9 cellular contexts compared by ENCODE assay signal in genomic region chr7:64999165-65000004, GRCh38. TPM values are rescaled to one million over a fixed set of nuclear protein-coding genes. Genes with fewer than 3 reads are reported as not detected.
DNase-seq lines count a peak whose midpoint lies in the region; ATAC-seq and TF ChIP-seq lines count a peak whose summit lies in the region.
"Had no signal": no experiment of that assay in that cellular context is flagged by ENCODE, and none has a peak within 500 bp of the region (broad histone marks: within the 10 kb centered on the region; RNA-seq: fewer than 3 reads in every experiment).

No MANE protein-coding gene starts in this region.

- H3K36me3 ChIP-seq in uterus: no peaks in the 10 kb centered on the region

- H3K4me3 Mint-ChIP-seq in naive thymus-derived CD8-positive, alpha-beta T cell: peak overlapping the region in 1 of 10 donors; percentile 30

- TF ChIP-seq CTCF in uterus (IDR thresholded peaks at IDR 0.05): no peak

- H3K27me3 ChIP-seq in uterus: no peaks in the 10 kb centered on the region

- POLR2A ChIA-PET in naive thymus-derived CD8-positive, alpha-beta T cell (lab: Charles Lee): no interaction called here

- intact Hi-C loops in uterus (cut with DNase I; ENCODE audit: low total_unique reads): no loop called here

- no peaks in the 10 kb centered on the region for H3K4me1 ChIP-seq in uterus

- peaks cover 61 to 72% (median 69%) of the 10 kb centered on the region in 3 donors for H3K36me3 Mint-ChIP-seq in naive thymus-derived CD8-positive, alpha-beta T cell

- peaks cover 13 to 87% (median 45%) of the 10 kb centered on the region in 9 donors for H3K9me3 Mint-ChIP-seq in naive thymus-derived CD8-positive, alpha-beta T cell

- no peak for TF ChIP-seq POLR2A in uterus (IDR thresholded peaks at IDR 0.05)

- H3K27ac ChIP-seq in skin epidermis (peak overlapping the region in 15 of 21 experiments; percentile 9 to 74 (median 50)), uterus (no peak overlapping the region)

- ATAC-seq in GM21529 (IDR thresholded peaks at IDR 0.05; ENCODE audit: unreplicated experiment): peak; percentile 80
- peak; percentile 87 for ATAC-seq in esophagus mucosa
- no peak for ATAC-seq in naive thymus-derived CD8-positive, alpha-beta T cell

- no peaks in the 10 kb centered on the region for H3K27me3 Mint-ChIP-seq in naive thymus-derived CD8-positive, alpha-beta T cell

- peaks cover under 1 to 40% (median 12%) of the 10 kb centered on the region in 4 donors for H3K4me1 Mint-ChIP-seq in naive thymus-derived CD8-positive, alpha-beta T cell

- peak; percentile 85 to 94 for DNase-seq in NOMO-1 (lab: John Stamatoyannopoulos, UW; ENCODE audit: unreplicated experiment in 2 of 2)
- DNase-seq in uterus: no peak
- DNase-seq in naive thymus-derived CD8-positive, alpha-beta T cell: no peak
- DNase-seq in HuH-7 (ENCODE audit: low spot score): no peak
- no peak for DNase-seq in SW480 (ENCODE audit: low spot score)
- DNase-seq: activated CD4-positive, alpha-beta T cell treated with anti-CD3 and anti-CD28 coated beads, Interleukin-2, amount 50 U/mL, for 1 hour had no signal

- peak overlapping the region in 1 of 7 experiments; percentile 0 for H3K4me3 ChIP-seq in skin epidermis
- H3K4me3 ChIP-seq in uterus: no peak overlapping the region

- peak overlapping the region in 1 of 10 donors; percentile 56 for H3K27ac Mint-ChIP-seq in naive thymus-derived CD8-positive, alpha-beta T cell

- H3K9me3 ChIP-seq in uterus: no peaks in the 10 kb centered on the region

RNA-seq across cellular contexts. Expression of gene ERV3-1, which starts 7.1 kb away (rescaled TPM):
- 17.3 TPM for total RNA-seq in esophagus mucosa
- 10 to 100 TPM in 3 of 4 donors, 1 to 10 TPM in 1; 7.9 to 28.2 (median 15.8) TPM for total RNA-seq in uterus
- total RNA-seq in naive thymus-derived CD8-positive, alpha-beta T cell: 10 to 100 TPM; 23.2 to 23.9 TPM
- 1 to 10 TPM; 6.4 to 6.7 (median 6.4) TPM for polyA plus RNA-seq in naive thymus-derived CD8-positive, alpha-beta T cell

RNA-seq across cellular contexts. Expression of gene ZNF117, which starts 8.5 kb away (rescaled TPM):
- total RNA-seq in esophagus mucosa (10.7 TPM), uterus (10 to 100 TPM in 3 of 4 donors, 1 to 10 TPM in 1; 9.4 to 32.0 (median 12.7) TPM)
- 1 to 10 TPM; 5.6 to 5.9 TPM for total RNA-seq in naive thymus-derived CD8-positive, alpha-beta T cell
- polyA plus RNA-seq in naive thymus-derived CD8-positive, alpha-beta T cell: under 1 TPM; 0.13 to 0.44 (median 0.42) TPM

Comparison
In these comparisons a context has a peak if more than half of its experiments do, and no peak if none do; other contexts are left out.
1. ATAC-seq: peak in GM21529 (single experiment) and esophagus mucosa (single experiment); none in naive thymus-derived CD8-positive, alpha-beta T cell (0 of 2).
2. DNase-seq: peak in NOMO-1 (2 of 2); none in uterus (0 of 2), naive thymus-derived CD8-positive, alpha-beta T cell (0 of 10), HuH-7 (single experiment) and SW480 (single experiment).
3. H3K27ac ChIP-seq: peak in skin epidermis (15 of 21); none in uterus (0 of 2).